Comparison of ENCODE assay signal across 27 cellular contexts in genomic region chr2:141994066-141994465, GRCh38.
"Had no signal": no experiment of that assay in that cellular context is flagged by ENCODE, and none has a peak within 500 bp of the region (broad histone marks: within the 10 kb centered on the region; RNA-seq: fewer than 3 reads in every experiment).

No MANE protein-coding gene starts in this region.

- H3K4me1 ChIP-seq: ascending aorta, esophagus muscularis mucosa, gastroesophageal sphincter, heart right ventricle had no signal

- H3K27ac ChIP-seq: ascending aorta, coronary artery, dorsolateral prefrontal cortex, esophagus muscularis mucosa, gastroesophageal sphincter, heart right ventricle, hepatocyte had no signal

- H3K9me3 ChIP-seq: ascending aorta, esophagus muscularis mucosa, gastroesophageal sphincter had no signal

- H3K4me3 ChIP-seq: ascending aorta, coronary artery, dorsolateral prefrontal cortex, esophagus muscularis mucosa, gastroesophageal sphincter, heart right ventricle, hepatocyte had no signal

- H3K4me2 ChIP-seq: hepatocyte had no signal

- H3K27me3 ChIP-seq: ascending aorta, dorsolateral prefrontal cortex, esophagus muscularis mucosa, gastroesophageal sphincter, heart right ventricle, hepatocyte had no signal

- H3K36me3 ChIP-seq: ascending aorta, esophagus muscularis mucosa, gastroesophageal sphincter, heart right ventricle had no signal

- DNase-seq: activated CD4-positive, alpha-beta memory T cell treated with anti-CD3 and anti-CD28 coated beads, Interleukin-2, amount 10 ng/mL, durations not matched to agents 7 days and 5 days; activated CD4-positive, alpha-beta T cell treated with anti-CD3 and anti-CD28 coated beads for 36 hours; activated CD4-positive, alpha-beta T cell treated with anti-CD3 and anti-CD28 coated beads, Interleukin-2, amount 10 ng/mL, durations not matched to agents 24 days and 14 days; activated CD4-positive, alpha-beta T cell treated with anti-CD3 and anti-CD28 coated beads, Interleukin-2, amount 50 U/mL, for 4 hours; activated CD4-positive, CD25-positive, alpha-beta regulatory T cell; activated CD4-positive, CD25-positive, alpha-beta regulatory T cell treated with anti-CD3 and anti-CD28 coated beads, Interleukin-2, amount 50 U/mL, for 72 hours; activated CD8-positive, alpha-beta memory T cell treated with anti-CD3 and anti-CD28 coated beads, Interleukin-2, amount 50 U/mL, for 48 hours; activated gamma-delta T cell; activated naive CD4-positive, alpha-beta T cell; activated naive CD4-positive, alpha-beta T cell treated with anti-CD3 and anti-CD28 coated beads, Interleukin-2, amount 10 ng/mL, durations not matched to agents 7 days and 5 days; activated naive CD8-positive, alpha-beta T cell treated with anti-CD3 and anti-CD28 coated beads, Interleukin-2, amount 10 ng/mL, durations not matched to agents 7 days and 5 days; activated T-cell treated with anti-CD3 and anti-CD28 coated beads for 4 hours; activated T-cell treated with anti-CD3 and anti-CD28 coated beads, Interleukin-2, amount 50 U/mL, for 24 hours; activated T-cell treated with anti-CD3 and anti-CD28 coated beads, Interleukin-2, amount 50 U/mL, for 72 hours; dorsolateral prefrontal cortex; effector memory CD4-positive, alpha-beta T cell; endodermal cell; erythroblast; foreskin melanocyte; heart right ventricle; T-helper 2 cell had no signal

- H2AFZ ChIP-seq: hepatocyte had no signal

- ATAC-seq: activated CD4-positive, alpha-beta T cell treated with anti-CD3 and anti-CD28 coated beads for 36 hours; activated naive CD4-positive, alpha-beta T cell treated with anti-CD3 and anti-CD28 coated beads, Interleukin-2, amount 50 U/mL, for 72 hours; activated T-cell treated with anti-CD3 and anti-CD28 coated beads, Interleukin-2, amount 50 U/mL, for 72 hours; gastroesophageal sphincter; heart right ventricle had no signal

- H3K79me2 ChIP-seq: hepatocyte had no signal
